20 cellular contexts compared by ENCODE assay signal in the genomic region with DNA sequence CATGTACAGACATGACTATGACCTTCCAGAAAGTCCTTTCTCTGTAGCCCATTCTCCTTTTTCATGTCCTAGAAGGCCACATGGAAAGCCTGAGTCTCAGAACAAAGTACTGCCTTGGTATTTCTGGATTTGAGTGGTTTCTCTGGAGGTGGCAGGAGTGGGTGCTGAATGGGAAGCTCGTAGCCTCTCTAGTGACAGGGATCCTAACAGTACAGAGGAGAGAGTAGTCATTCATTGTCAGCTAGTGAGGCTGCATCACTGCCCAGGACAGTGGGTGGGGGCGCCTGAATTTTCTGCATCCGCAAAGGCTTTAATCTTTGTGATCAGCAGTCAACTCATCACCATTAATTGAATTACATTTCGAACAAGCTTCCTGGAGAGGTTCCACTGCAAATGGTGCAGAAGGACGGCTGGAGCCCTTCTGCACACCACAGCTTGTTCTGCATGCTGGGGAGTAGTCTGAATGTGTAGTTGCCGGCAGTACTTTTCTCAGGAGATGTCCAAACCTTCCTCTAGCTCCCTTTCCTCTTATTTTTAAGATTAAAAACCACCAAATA.
DNase-seq lines count a peak whose midpoint lies in the region; ATAC-seq, FAIRE-seq and TF ChIP-seq lines count a peak whose summit lies in the region.
"Had no signal": no experiment of that assay in that cellular context is flagged by ENCODE, and none has a peak within 500 bp of the region (broad histone marks: within the 10 kb centered on the region; RNA-seq: fewer than 3 reads in every experiment).

No MANE protein-coding gene starts in this region.

- H3K27ac Mint-ChIP-seq in activated naive CD4-positive, alpha-beta T cell treated with anti-CD3 and anti-CD28 coated beads, Interleukin-2, amount 10 ng/mL, durations not matched to agents 7 days and 5 days = no peak overlapping the region
- H3K27ac Mint-ChIP-seq: CD4-positive, alpha-beta memory T cell had no signal

- H3K4me3 Mint-ChIP-seq in activated naive CD4-positive, alpha-beta T cell treated with anti-CD3 and anti-CD28 coated beads, Interleukin-2, amount 10 ng/mL, durations not matched to agents 7 days and 5 days = no peak overlapping the region
- H3K4me3 Mint-ChIP-seq: CD4-positive, alpha-beta memory T cell had no signal

- intact Hi-C loops in posterior vena cava (cut with DNase I) = no loop called here

- peaks cover 19% of the 10 kb centered on the region for H3K27me3 Mint-ChIP-seq in activated naive CD4-positive, alpha-beta T cell treated with anti-CD3 and anti-CD28 coated beads, Interleukin-2, amount 10 ng/mL, durations not matched to agents 7 days and 5 days

- H3K4me1 Mint-ChIP-seq in activated naive CD4-positive, alpha-beta T cell treated with anti-CD3 and anti-CD28 coated beads, Interleukin-2, amount 10 ng/mL, durations not matched to agents 7 days and 5 days = no peaks in the 10 kb centered on the region
- H3K4me1 Mint-ChIP-seq: CD4-positive, alpha-beta memory T cell had no signal

- H3K9me3 Mint-ChIP-seq in activated naive CD4-positive, alpha-beta T cell treated with anti-CD3 and anti-CD28 coated beads, Interleukin-2, amount 10 ng/mL, durations not matched to agents 7 days and 5 days = no peaks in the 10 kb centered on the region
- H3K9me3 Mint-ChIP-seq: CD4-positive, alpha-beta memory T cell had no signal

- ATAC-seq in SK-N-SH treated with all-trans-retinoic acid at 6 μM for 48 hours = peak; percentile 65; the same call in 2 of the 3 replicates

- DNase-seq in activated effector memory CD4-positive, alpha-beta T cell treated with anti-CD3 and anti-CD28 coated beads, Interleukin-2, amount 50 U/mL, for 16 hours = peak; percentile 41
- DNase-seq in activated effector memory CD4-positive, alpha-beta T cell treated with Interleukin-2 at 50 U/mL for 16 hours = no peak
- peak; percentile 22 for DNase-seq in posterior vena cava (ENCODE audit: low spot score)
- no peak for DNase-seq in activated naive CD4-positive, alpha-beta T cell treated with anti-CD3 and anti-CD28 coated beads, Interleukin-2, amount 10 ng/mL, durations not matched to agents 7 days and 5 days
- no peak for DNase-seq in frontal cortex (ENCODE audit: low spot score in 2 of 2)
- no peak for DNase-seq in stimulated activated naive CD4-positive, alpha-beta T cell (lab: John Stamatoyannopoulos, UW)
- DNase-seq: C1 segment of cervical spinal cord; CD4-positive, alpha-beta memory T cell; COR-L47; DMS53; H7; NCI-H1105; NCI-H1436 treated with DMSO at 0.1 percent for 48 hours; NCI-H187 treated with DMSO at 0.1 percent for 48 hours; NCI-H526 treated with DMSO at 0.1 percent for 48 hours; PC-9; SHP77 had no signal

- FAIRE-seq in frontal cortex (lab: Jason Lieb, UNC) = no peak
- FAIRE-seq: A204.1, GM18507 had no signal

- H3K36me3 Mint-ChIP-seq in activated naive CD4-positive, alpha-beta T cell treated with anti-CD3 and anti-CD28 coated beads, Interleukin-2, amount 10 ng/mL, durations not matched to agents 7 days and 5 days = no peaks in the 10 kb centered on the region
- H3K36me3 Mint-ChIP-seq: CD4-positive, alpha-beta memory T cell had no signal

- CTCF ChIA-PET in activated naive CD4-positive, alpha-beta T cell treated with anti-CD3 and anti-CD28 coated beads, Interleukin-2, amount 10 ng/mL, durations not matched to agents 7 days and 5 days (lab: Charles Lee) = no interaction called here

TF ChIP-seq in SK-N-SH treated with all-trans-retinoic acid at 6 μM for 48 hours, 23 proteins besides CTCF, POLR2A, EP300 and RAD21:
- TF ChIP-seq ZFP30 (CRISPR knock-in tag; IDR thresholded peaks at IDR 0.05) = no peak
- TF ChIP-seq PPARA (CRISPR knock-in tag; IDR thresholded peaks at IDR 0.05; ENCODE audit: borderline replicate concordance) = 0 out of 2 replicates have a peak, but pooled peaks have one; percentile 62
- TF ChIP-seq ZNF70 (CRISPR knock-in tag; IDR thresholded peaks at IDR 0.05) = 0 out of 2 replicates have a peak, but pooled peaks have one; percentile 32
- peak; percentile 25; the same call in 1 of the 2 replicates for TF ChIP-seq TCF4 (CRISPR knock-in tag; IDR thresholded peaks at IDR 0.05; ENCODE audit: borderline replicate concordance)
- no peak for TF ChIP-seq GLIS3 (CRISPR knock-in tag; IDR thresholded peaks at IDR 0.05)
- TF ChIP-seq, protein P1, sequence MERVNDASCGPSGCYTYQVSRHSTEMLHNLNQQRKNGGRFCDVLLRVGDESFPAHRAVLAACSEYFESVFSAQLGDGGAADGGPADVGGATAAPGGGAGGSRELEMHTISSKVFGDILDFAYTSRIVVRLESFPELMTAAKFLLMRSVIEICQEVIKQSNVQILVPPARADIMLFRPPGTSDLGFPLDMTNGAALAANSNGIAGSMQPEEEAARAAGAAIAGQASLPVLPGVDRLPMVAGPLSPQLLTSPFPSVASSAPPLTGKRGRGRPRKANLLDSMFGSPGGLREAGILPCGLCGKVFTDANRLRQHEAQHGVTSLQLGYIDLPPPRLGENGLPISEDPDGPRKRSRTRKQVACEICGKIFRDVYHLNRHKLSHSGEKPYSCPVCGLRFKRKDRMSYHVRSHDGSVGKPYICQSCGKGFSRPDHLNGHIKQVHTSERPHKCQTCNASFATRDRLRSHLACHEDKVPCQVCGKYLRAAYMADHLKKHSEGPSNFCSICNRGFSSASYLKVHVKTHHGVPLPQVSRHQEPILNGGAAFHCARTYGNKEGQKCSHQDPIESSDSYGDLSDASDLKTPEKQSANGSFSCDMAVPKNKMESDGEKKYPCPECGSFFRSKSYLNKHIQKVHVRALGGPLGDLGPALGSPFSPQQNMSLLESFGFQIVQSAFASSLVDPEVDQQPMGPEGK (CRISPR knock-in tag; IDR thresholded peaks at IDR 0.05; ENCODE audit: borderline replicate concordance) = no peak
- peak; percentile 41; the same call in 1 of the 2 replicates for TF ChIP-seq ZNF8 (CRISPR knock-in tag; IDR thresholded peaks at IDR 0.05)
- TF ChIP-seq, protein P2, sequence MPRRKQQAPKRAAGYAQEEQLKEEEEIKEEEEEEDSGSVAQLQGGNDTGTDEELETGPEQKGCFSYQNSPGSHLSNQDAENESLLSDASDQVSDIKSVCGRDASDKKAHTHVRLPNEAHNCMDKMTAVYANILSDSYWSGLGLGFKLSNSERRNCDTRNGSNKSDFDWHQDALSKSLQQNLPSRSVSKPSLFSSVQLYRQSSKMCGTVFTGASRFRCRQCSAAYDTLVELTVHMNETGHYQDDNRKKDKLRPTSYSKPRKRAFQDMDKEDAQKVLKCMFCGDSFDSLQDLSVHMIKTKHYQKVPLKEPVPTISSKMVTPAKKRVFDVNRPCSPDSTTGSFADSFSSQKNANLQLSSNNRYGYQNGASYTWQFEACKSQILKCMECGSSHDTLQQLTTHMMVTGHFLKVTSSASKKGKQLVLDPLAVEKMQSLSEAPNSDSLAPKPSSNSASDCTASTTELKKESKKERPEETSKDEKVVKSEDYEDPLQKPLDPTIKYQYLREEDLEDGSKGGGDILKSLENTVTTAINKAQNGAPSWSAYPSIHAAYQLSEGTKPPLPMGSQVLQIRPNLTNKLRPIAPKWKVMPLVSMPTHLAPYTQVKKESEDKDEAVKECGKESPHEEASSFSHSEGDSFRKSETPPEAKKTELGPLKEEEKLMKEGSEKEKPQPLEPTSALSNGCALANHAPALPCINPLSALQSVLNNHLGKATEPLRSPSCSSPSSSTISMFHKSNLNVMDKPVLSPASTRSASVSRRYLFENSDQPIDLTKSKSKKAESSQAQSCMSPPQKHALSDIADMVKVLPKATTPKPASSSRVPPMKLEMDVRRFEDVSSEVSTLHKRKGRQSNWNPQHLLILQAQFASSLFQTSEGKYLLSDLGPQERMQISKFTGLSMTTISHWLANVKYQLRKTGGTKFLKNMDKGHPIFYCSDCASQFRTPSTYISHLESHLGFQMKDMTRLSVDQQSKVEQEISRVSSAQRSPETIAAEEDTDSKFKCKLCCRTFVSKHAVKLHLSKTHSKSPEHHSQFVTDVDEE (CRISPR knock-in tag; IDR thresholded peaks at IDR 0.05) = peak; percentile 45; the same call in 1 of the 2 replicates
TF ChIP-seq in SK-N-SH treated with all-trans-retinoic acid at 6 μM for 48 hours: peak in this region for 5.

Comparison
In these comparisons a context has a peak if more than half of its experiments do, and no peak if none do; other contexts are left out.
1. DNase-seq: peak in activated effector memory CD4-positive, alpha-beta T cell treated with anti-CD3 and anti-CD28 coated beads, Interleukin-2, amount 50 U/mL, for 16 hours (single experiment) and posterior vena cava (single experiment); none in activated effector memory CD4-positive, alpha-beta T cell treated with Interleukin-2 at 50 U/mL for 16 hours (single experiment), activated naive CD4-positive, alpha-beta T cell treated with anti-CD3 and anti-CD28 coated beads, Interleukin-2, amount 10 ng/mL, durations not matched to agents 7 days and 5 days (single experiment), frontal cortex (0 of 2) and stimulated activated naive CD4-positive, alpha-beta T cell (0 of 6).